Comparison of ENCODE assay signal across 12 cellular contexts in genomic region chr16:66366433-66367299, GRCh38. TPM values are rescaled to one million over a fixed set of nuclear protein-coding genes. Genes with fewer than 3 reads are reported as not detected.
DNase-seq lines count a peak whose midpoint lies in the region; ATAC-seq, FAIRE-seq and TF ChIP-seq lines count a peak whose summit lies in the region.
"Had no signal": no experiment of that assay in that cellular context is flagged by ENCODE, and none has a peak within 500 bp of the region (broad histone marks: within the 10 kb centered on the region; RNA-seq: fewer than 3 reads in every experiment).

Gene CDH5 (plus strand): TSS chr16:66366691. CDS start chr16:66379338, 12,647 bp downstream.

- intact Hi-C loops in left cardiac atrium (cut with DNase I): no loop called here
- intact Hi-C loops in psoas muscle (cut with DNase I): no loop called here

- H3K9me3 Mint-ChIP-seq in brain: no peaks in the 10 kb centered on the region
- no peaks in the 10 kb centered on the region for H3K9me3 Mint-ChIP-seq in activated T-helper 17 cell treated with anti-CD3 and anti-CD28 coated beads, Interleukin-2, amount 50 U/mL, for 72 hours

- peaks cover 27% of the 10 kb centered on the region for H3K4me1 Mint-ChIP-seq in brain
- no peaks in the 10 kb centered on the region for H3K4me1 Mint-ChIP-seq in activated T-helper 17 cell treated with anti-CD3 and anti-CD28 coated beads, Interleukin-2, amount 50 U/mL, for 72 hours

- ATAC-seq in left cardiac atrium (peak; percentile 56 to 65), psoas muscle (peak; percentile 31 to 62 (median 35))
- no peak for ATAC-seq in activated T-helper 17 cell treated with anti-CD3 and anti-CD28 coated beads, Interleukin-2, amount 50 U/mL, for 72 hours (replicated peaks)

- peak within 1 kb of the TSS in 1 of 5 experiments; percentile 28 for H3K27ac Mint-ChIP-seq in brain
- H3K27ac Mint-ChIP-seq in activated T-helper 17 cell treated with anti-CD3 and anti-CD28 coated beads, Interleukin-2, amount 50 U/mL, for 72 hours: no peak within 1 kb of the TSS

- H3K9me3 ChIP-seq in psoas muscle: no peaks in the 10 kb centered on the region
- H3K9me3 ChIP-seq: BLaER1 had no signal

- no peak for FAIRE-seq in GM12891 (lab: Jason Lieb, UNC)

- 36 to 46% (median 38%) methylated on average over 23 to 25 of the region's 25 CpGs for WGBS in psoas muscle, 3 donors

- DNase-seq in left cardiac atrium (peak; percentile 88), psoas muscle (peak; percentile 75 to 89), NCI-H82 (lab: John Stamatoyannopoulos, UW) (no peak), SHP77 (lab: John Stamatoyannopoulos, UW) (no peak), GM12891 (ENCODE audit: insufficient read length, low spot score) (no peak)
- DNase-seq: IMR-90, NCI-H2227 treated with DMSO at 0.1 percent for 48 hours had no signal

- peak within 1 kb of the TSS; percentile 64 for H3K4me3 ChIP-seq in psoas muscle
- H3K4me3 ChIP-seq: BLaER1 had no signal

- TF ChIP-seq POLR2A in GM12891 (IDR thresholded peaks at IDR 0.05; ENCODE audit: low read depth, low read length): no peak

- no peaks in the 10 kb centered on the region for H3K4me1 ChIP-seq in psoas muscle

- H3K27ac ChIP-seq in C4-2B: peak within 1 kb of the TSS; percentile 88
- H3K27ac ChIP-seq in psoas muscle: peak within 1 kb of the TSS; percentile 74
- H3K27ac ChIP-seq: BLaER1 had no signal

- H3K27me3 ChIP-seq in psoas muscle (ENCODE audit: insufficient read depth in 3 of 3, low read length in 2 of 3): peaks cover 0 to 19% (median 2%) of the 10 kb centered on the region in 3 donors
- H3K27me3 ChIP-seq: BLaER1 had no signal

- no peaks in the 10 kb centered on the region for H3K36me3 ChIP-seq in psoas muscle (ENCODE audit: insufficient read depth in 1 of 2, low read depth in 1 of 2)
- H3K36me3 ChIP-seq: BLaER1 had no signal

- TF ChIP-seq CTCF in C4-2B (conservative IDR thresholded peaks at IDR 0.05) (no peak), brain (conservative IDR thresholded peaks at IDR 0.05) (no peak), psoas muscle (IDR thresholded peaks at IDR 0.05) (no peak)

- H3K36me3 Mint-ChIP-seq in brain: no peaks in the 10 kb centered on the region
- no peaks in the 10 kb centered on the region for H3K36me3 Mint-ChIP-seq in activated T-helper 17 cell treated with anti-CD3 and anti-CD28 coated beads, Interleukin-2, amount 50 U/mL, for 72 hours (ENCODE audit: low read depth)

- no peak within 1 kb of the TSS for H3K4me3 Mint-ChIP-seq in brain
- no peak within 1 kb of the TSS for H3K4me3 Mint-ChIP-seq in activated T-helper 17 cell treated with anti-CD3 and anti-CD28 coated beads, Interleukin-2, amount 50 U/mL, for 72 hours

- peaks cover 14% of the 10 kb centered on the region for H3K27me3 Mint-ChIP-seq in brain
- peaks cover 38% of the 10 kb centered on the region for H3K27me3 Mint-ChIP-seq in activated T-helper 17 cell treated with anti-CD3 and anti-CD28 coated beads, Interleukin-2, amount 50 U/mL, for 72 hours

TF ChIP-seq in GM12891, 5 proteins besides CTCF, POLR2A, EP300 and RAD21:
- no peak for TF ChIP-seq PAX5 (IDR thresholded peaks at IDR 0.05; ENCODE audit: insufficient read depth, low read length, severe bottlenecking)
- no peak for TF ChIP-seq POU2F2 (IDR thresholded peaks at IDR 0.05; ENCODE audit: low read depth, low read length)
- no peak for TF ChIP-seq SPI1 (IDR thresholded peaks at IDR 0.05; ENCODE audit: low read depth, low read length)
- TF ChIP-seq TAF1 (IDR thresholded peaks at IDR 0.05; ENCODE audit: low read depth, low read length): no peak
- TF ChIP-seq POLR2AphosphoS5 (IDR thresholded peaks at IDR 0.05; ENCODE audit: low read depth, low read length): no peak

RNA-seq across cellular contexts. Expression of gene CDH5, which starts in this region (rescaled TPM):
- polyA plus RNA-seq in brain (ENCODE audit: insufficient read depth, low read depth, low replicate concordance) (16.9 TPM), psoas muscle (10 to 100 TPM; 15.1 to 22.2 (median 17.7) TPM)
- total RNA-seq in left cardiac atrium (10 to 100 TPM; 40.3 to 80.0 TPM), psoas muscle (10 to 100 TPM; 21.4 to 48.4 (median 37.0) TPM)
- total RNA-seq in activated T-helper 17 cell treated with anti-CD3 and anti-CD28 coated beads, Interleukin-2, amount 50 U/mL, for 72 hours: not detected
- not detected for polyA plus RNA-seq in GM12891 (2012; ENCODE audit: low read depth, missing spikeins)
- total RNA-seq: chondrocyte, IMR-90 had no signal
- polyA plus RNA-seq: IMR-90 had no signal

Comparison
In these comparisons a context has a peak if more than half of its experiments do, and no peak if none do; other contexts are left out.
1. RNA of gene CDH5 (total RNA-seq): 40.3 to 80.0 TPM in left cardiac atrium and 21.4 to 48.4 TPM in psoas muscle; not detected in activated T-helper 17 cell treated with anti-CD3 and anti-CD28 coated beads, Interleukin-2, amount 50 U/mL, for 72 hours; every median in the first group is over 10 times any median in the second.
2. DNase-seq: peak in left cardiac atrium (single experiment) and psoas muscle (2 of 2); none in NCI-H82 (single experiment), SHP77 (0 of 2) and GM12891 (single experiment).